26 cellular contexts compared by ENCODE assay signal in genomic region chr3:22506871-22507270, GRCh38.
DNase-seq lines count a peak whose midpoint lies in the region; ATAC-seq, FAIRE-seq and TF ChIP-seq lines count a peak whose summit lies in the region.
"Had no signal": no experiment of that assay in that cellular context is flagged by ENCODE, and none has a peak within 500 bp of the region (broad histone marks: within the 10 kb centered on the region; RNA-seq: fewer than 3 reads in every experiment).

No MANE protein-coding gene starts in this region.

- CTCF ChIA-PET in PC-3 (lab: Charles Lee): no interaction called here

- no peak for FAIRE-seq in kidney (lab: Jason Lieb, UNC)
- FAIRE-seq: A549, GM12878, GM19239, H1 had no signal

- H3K9ac ChIP-seq in PC-3 (ENCODE audit: low read length): no peak overlapping the region
- no peak overlapping the region for H3K9ac ChIP-seq in kidney (ENCODE audit: low read length in 2 of 2)
- H3K9ac ChIP-seq: BLaER1 treated with 17β-estradiol and CSF1 and Interleukin-3, amounts not matched to agents 10 nM and 100 nM; GM23248 had no signal

- no peaks in the 10 kb centered on the region for H3K9me2 ChIP-seq in PC-3 (replicated peaks; ENCODE audit: low read length)

- POLR2A ChIA-PET in PC-3 (lab: Charles Lee; ENCODE audit: unreplicated experiment): no interaction called here

- no peaks in the 10 kb centered on the region for H3K79me2 ChIP-seq in PC-3 (ENCODE audit: low read length)

- ATAC-seq in PC-3: peak; percentile 64
- ATAC-seq in lung (ENCODE audit: insufficient read depth, low FRiP score): peak; percentile 72
- ATAC-seq in HG03565 (IDR thresholded peaks at IDR 0.05; ENCODE audit: unreplicated experiment): no peak
- ATAC-seq: A549, GM12878 had no signal

- H3K4me1 ChIP-seq in PC-3 (ENCODE audit: insufficient read depth, low read length): no peaks in the 10 kb centered on the region
- H3K4me1 ChIP-seq in lung (ENCODE audit: control insufficient read depth in 2 of 2, insufficient read depth in 2 of 2, low read length in 2 of 2): no peaks in the 10 kb centered on the region
- H3K4me1 ChIP-seq in kidney (ENCODE audit: control insufficient read depth in 1 of 2, insufficient read depth in 1 of 2, low read depth in 1 of 2, low read length in 2 of 2): no peaks in the 10 kb centered on the region
- H3K4me1 ChIP-seq: A549; BE2C; BLaER1 treated with 17β-estradiol and CSF1 and Interleukin-3, amounts not matched to agents 10 nM and 100 nM had no signal

- H3K27ac ChIP-seq in PC-3 (ENCODE audit: low read length): no peak overlapping the region
- no peak overlapping the region for H3K27ac ChIP-seq in lung (ENCODE audit: low read depth in 1 of 2, low read length in 1 of 2)
- no peak overlapping the region for H3K27ac ChIP-seq in kidney (ENCODE audit: low read depth in 2 of 2, low read length in 2 of 2)
- H3K27ac ChIP-seq: A549; BLaER1 treated with 17β-estradiol and CSF1 and Interleukin-3, amounts not matched to agents 10 nM and 100 nM; GM23248 had no signal

- H3K4me2 ChIP-seq in PC-3 (ENCODE audit: low read length): no peak overlapping the region
- H3K4me2 ChIP-seq: A549; BLaER1 treated with 17β-estradiol and CSF1 and Interleukin-3, amounts not matched to agents 10 nM and 100 nM had no signal

- no peak overlapping the region for H3K4me3 ChIP-seq in PC-3 (ENCODE audit: low read length)
- H3K4me3 ChIP-seq in lung: no peak overlapping the region
- no peak overlapping the region for H3K4me3 ChIP-seq in kidney (ENCODE audit: low read length in 2 of 2)
- H3K4me3 ChIP-seq: A549; BLaER1 treated with 17β-estradiol and CSF1 and Interleukin-3, amounts not matched to agents 10 nM and 100 nM; GM12878; GM23248 had no signal

- no TSS peak for BruUV-seq in PC-3 (replicated peaks; lab: Mats Ljungman, UMichigan)

- TF ChIP-seq CTCF in PC-3 (conservative IDR thresholded peaks at IDR 0.05; ENCODE audit: low read depth, low read length) (no peak), lung (IDR thresholded peaks at IDR 0.05; ENCODE audit: control extremely low read depth, extremely low read depth) (no peak), kidney (IDR thresholded peaks at IDR 0.05; ENCODE audit: borderline replicate concordance, extremely low read depth, insufficient read depth) (no peak)

- no peaks in the 10 kb centered on the region for H4K20me1 ChIP-seq in PC-3 (ENCODE audit: low read length)
- H4K20me1 ChIP-seq: BLaER1 treated with 17β-estradiol and CSF1 and Interleukin-3, amounts not matched to agents 10 nM and 100 nM had no signal

- no peaks in the 10 kb centered on the region for H3K27me3 ChIP-seq in PC-3 (ENCODE audit: low read length)
- H3K27me3 ChIP-seq in lung (ENCODE audit: control insufficient read depth, insufficient read depth): no peaks in the 10 kb centered on the region
- H3K27me3 ChIP-seq: BE2C; BLaER1 treated with 17β-estradiol and CSF1 and Interleukin-3, amounts not matched to agents 10 nM and 100 nM had no signal

- 58 to 77% methylated on average over 1 of the region's 1 CpG for WGBS in lung, 2 donors

- H3K9me3 ChIP-seq in PC-3 (ENCODE audit: low read length) (no peaks in the 10 kb centered on the region), lung (ENCODE audit: control insufficient read depth in 2 of 2, insufficient read depth in 1 of 2, low read length in 1 of 2) (no peaks in the 10 kb centered on the region), kidney (ENCODE audit: control insufficient read depth in 1 of 2, low read length in 2 of 2) (no peaks in the 10 kb centered on the region)
- H3K9me3 ChIP-seq: A549, BE2C had no signal

- intact Hi-C loops in PC-3 (cut with micrococcal nuclease) (no loop called here), kidney (cut with DNase I) (no loop called here)

- H3K36me3 ChIP-seq in PC-3 (ENCODE audit: low read depth, low read length) (no peaks in the 10 kb centered on the region), lung (ENCODE audit: control insufficient read depth in 2 of 2, insufficient read depth in 2 of 2, low read length in 2 of 2) (no peaks in the 10 kb centered on the region), kidney (ENCODE audit: control insufficient read depth in 1 of 2, insufficient read depth in 2 of 2, low read length in 2 of 2) (no peaks in the 10 kb centered on the region)
- H3K36me3 ChIP-seq: BE2C; BLaER1 treated with 17β-estradiol and CSF1 and Interleukin-3, amounts not matched to agents 10 nM and 100 nM had no signal

- no peak overlapping the region for H2AFZ ChIP-seq in PC-3 (ENCODE audit: low read length)
- H2AFZ ChIP-seq: GM23248 had no signal

- H3F3A ChIP-seq in PC-3 (ENCODE audit: low read length, unreplicated experiment): no peaks in the 10 kb centered on the region

- DNase-seq in DMS53 (lab: John Stamatoyannopoulos, UW): peak; percentile 71
- peak; percentile 6 for DNase-seq in NCI-H510A (lab: John Stamatoyannopoulos, UW)
- peak; percentile 22 for DNase-seq in PC-3
- peak; percentile 36 for DNase-seq in lung (ENCODE audit: low spot score)
- no peak for DNase-seq in T-helper 9 cell
- no peak for DNase-seq in kidney
- DNase-seq: 8988T; ACHN; AML-193; BE2C; Calu3; CD4-positive, alpha-beta T cell; CD8-positive, alpha-beta memory T cell; COR-L47; DMS79; EL; GDM1; GM23248; H7; HCEC 1CT had no signal

Comparison
In these comparisons a context has a peak if more than half of its experiments do, and no peak if none do; other contexts are left out.
1. DNase-seq: peak in DMS53 (single experiment), NCI-H510A (single experiment), PC-3 (single experiment) and lung (single experiment); none in T-helper 9 cell (single experiment) and kidney (single experiment).